8 cellular contexts compared by ENCODE assay signal in the genomic region with DNA sequence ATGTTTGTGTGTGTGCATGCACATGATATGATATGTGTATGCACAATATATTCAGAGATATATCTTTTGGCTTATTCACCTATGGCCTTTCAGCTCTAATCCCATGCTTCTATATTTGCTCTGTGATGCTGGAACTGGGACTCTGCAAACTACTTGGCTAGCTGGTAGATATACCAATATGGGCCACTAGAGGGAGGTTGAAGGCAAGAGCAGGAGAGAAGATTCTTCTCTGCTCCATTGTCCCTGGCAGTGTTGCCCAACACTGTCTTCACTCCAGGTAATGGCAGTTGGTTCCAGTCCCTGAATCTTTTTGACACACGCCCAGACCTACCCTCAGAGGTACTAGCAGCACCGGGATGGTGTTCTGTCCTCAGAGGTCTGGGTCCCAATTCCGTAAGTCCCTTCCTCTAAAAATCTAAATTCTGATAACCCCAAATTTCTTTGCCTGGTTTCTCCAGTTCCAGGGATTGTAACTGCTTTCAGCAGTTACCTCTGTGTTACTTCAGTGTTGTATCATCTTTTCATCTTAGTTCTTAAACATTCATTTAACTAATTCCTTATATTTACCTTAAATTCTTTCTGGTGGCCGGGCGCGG. TPM values are rescaled to one million over a fixed set of nuclear protein-coding genes. Genes with fewer than 3 reads are reported as not detected.
DNase-seq lines count a peak whose midpoint lies in the region; ATAC-seq and TF ChIP-seq lines count a peak whose summit lies in the region.

No MANE protein-coding gene starts in this region.

- H3K27me3 Mint-ChIP-seq in activated T-helper 1 cell treated with anti-CD3 and anti-CD28 coated beads, Interleukin-12 subunit alpha, Interleukin-12 subunit beta, Interleukin-2, Interleukin-4 antibody, amounts not matched to agents 30 ng/mL and 10 ng/mL and 1 ng/mL, durations not matched to agents 14 hours and 24 hours and 36 hours (ENCODE audit: insufficient read depth): no peaks in the 10 kb centered on the region
- H3K27me3 Mint-ChIP-seq in glutamatergic neuron (ENCODE audit: unreplicated experiment): peaks cover 3% of the 10 kb centered on the region

- H3K4me3 Mint-ChIP-seq in activated T-helper 1 cell treated with anti-CD3 and anti-CD28 coated beads, Interleukin-12 subunit alpha, Interleukin-12 subunit beta, Interleukin-2, Interleukin-4 antibody, amounts not matched to agents 30 ng/mL and 10 ng/mL and 1 ng/mL, durations not matched to agents 14 hours and 24 hours and 36 hours: no peak overlapping the region
- H3K4me3 Mint-ChIP-seq in glutamatergic neuron (ENCODE audit: unreplicated experiment): no peak overlapping the region

- no peak overlapping the region for H3K27ac Mint-ChIP-seq in activated T-helper 1 cell treated with anti-CD3 and anti-CD28 coated beads, Interleukin-12 subunit alpha, Interleukin-12 subunit beta, Interleukin-2, Interleukin-4 antibody, amounts not matched to agents 30 ng/mL and 10 ng/mL and 1 ng/mL, durations not matched to agents 14 hours and 24 hours and 36 hours
- H3K27ac Mint-ChIP-seq in glutamatergic neuron (ENCODE audit: unreplicated experiment): no peak overlapping the region

- TF ChIP-seq CTCF in glutamatergic neuron (IDR thresholded peaks at IDR 0.05; ENCODE audit: partially characterized antibody, unreplicated experiment): peak; percentile 93

- H3K4me1 Mint-ChIP-seq in activated T-helper 1 cell treated with anti-CD3 and anti-CD28 coated beads, Interleukin-12 subunit alpha, Interleukin-12 subunit beta, Interleukin-2, Interleukin-4 antibody, amounts not matched to agents 30 ng/mL and 10 ng/mL and 1 ng/mL, durations not matched to agents 14 hours and 24 hours and 36 hours (ENCODE audit: low read depth): no peaks in the 10 kb centered on the region
- H3K4me1 Mint-ChIP-seq in glutamatergic neuron (ENCODE audit: low read depth, unreplicated experiment): peaks cover 5% of the 10 kb centered on the region

- intact Hi-C loops in activated T-helper 1 cell treated with anti-CD3 and anti-CD28 coated beads, Interleukin-12 subunit alpha, Interleukin-12 subunit beta, Interleukin-2, Interleukin-4 antibody, amounts not matched to agents 30 ng/mL and 10 ng/mL and 1 ng/mL, durations not matched to agents 14 hours and 24 hours and 36 hours (cut with micrococcal nuclease): loop anchor here (5.0 kb wide), 1 partner anchor 252 kb away; no protein-coding TSS in a partner anchor

- H3K36me3 Mint-ChIP-seq in activated T-helper 1 cell treated with anti-CD3 and anti-CD28 coated beads, Interleukin-12 subunit alpha, Interleukin-12 subunit beta, Interleukin-2, Interleukin-4 antibody, amounts not matched to agents 30 ng/mL and 10 ng/mL and 1 ng/mL, durations not matched to agents 14 hours and 24 hours and 36 hours (ENCODE audit: low read depth): no peaks in the 10 kb centered on the region
- H3K36me3 Mint-ChIP-seq in glutamatergic neuron (ENCODE audit: unreplicated experiment): no peaks in the 10 kb centered on the region

- DNase-seq in COLO668 (lab: John Stamatoyannopoulos, UW; ENCODE audit: unreplicated experiment) (peak; percentile 27), NCI-H82 (lab: John Stamatoyannopoulos, UW) (peak; percentile 91), glutamatergic neuron (no peak), pons (ENCODE audit: low spot score) (peak; percentile 69)
- DNase-seq in activated T-helper 1 cell treated with anti-CD3 and anti-CD28 coated beads, Interleukin-12 subunit alpha, Interleukin-12 subunit beta, Interleukin-2, Interleukin-4 antibody, amounts not matched to agents 30 ng/mL and 10 ng/mL and 1 ng/mL, durations not matched to agents 14 hours and 24 hours and 36 hours (ENCODE audit: low spot score): peak; percentile 15

- peak; percentile 72 for ATAC-seq in GM18868 (IDR thresholded peaks at IDR 0.05; ENCODE audit: unreplicated experiment)
- ATAC-seq in HG03460 (IDR thresholded peaks at IDR 0.05; ENCODE audit: unreplicated experiment): peak; percentile 82
- no peak for ATAC-seq in HG03025 (IDR thresholded peaks at IDR 0.05; ENCODE audit: low FRiP score, unreplicated experiment)

- no peaks in the 10 kb centered on the region for H3K9me3 Mint-ChIP-seq in activated T-helper 1 cell treated with anti-CD3 and anti-CD28 coated beads, Interleukin-12 subunit alpha, Interleukin-12 subunit beta, Interleukin-2, Interleukin-4 antibody, amounts not matched to agents 30 ng/mL and 10 ng/mL and 1 ng/mL, durations not matched to agents 14 hours and 24 hours and 36 hours
- peaks cover 4% of the 10 kb centered on the region for H3K9me3 Mint-ChIP-seq in glutamatergic neuron (ENCODE audit: unreplicated experiment)

RNA-seq across cellular contexts. Expression of a gene that starts 44.7 kb away (rescaled TPM):
- total RNA-seq in activated T-helper 1 cell treated with anti-CD3 and anti-CD28 coated beads, Interleukin-12 subunit alpha, Interleukin-12 subunit beta, Interleukin-2, Interleukin-4 antibody, amounts not matched to agents 30 ng/mL and 10 ng/mL and 1 ng/mL, durations not matched to agents 14 hours and 24 hours and 36 hours: 22.6 and 25.0 TPM in 2 replicates
- 15.8 TPM for total RNA-seq in glutamatergic neuron (ENCODE audit: unreplicated experiment)
